In the genomic region with DNA sequence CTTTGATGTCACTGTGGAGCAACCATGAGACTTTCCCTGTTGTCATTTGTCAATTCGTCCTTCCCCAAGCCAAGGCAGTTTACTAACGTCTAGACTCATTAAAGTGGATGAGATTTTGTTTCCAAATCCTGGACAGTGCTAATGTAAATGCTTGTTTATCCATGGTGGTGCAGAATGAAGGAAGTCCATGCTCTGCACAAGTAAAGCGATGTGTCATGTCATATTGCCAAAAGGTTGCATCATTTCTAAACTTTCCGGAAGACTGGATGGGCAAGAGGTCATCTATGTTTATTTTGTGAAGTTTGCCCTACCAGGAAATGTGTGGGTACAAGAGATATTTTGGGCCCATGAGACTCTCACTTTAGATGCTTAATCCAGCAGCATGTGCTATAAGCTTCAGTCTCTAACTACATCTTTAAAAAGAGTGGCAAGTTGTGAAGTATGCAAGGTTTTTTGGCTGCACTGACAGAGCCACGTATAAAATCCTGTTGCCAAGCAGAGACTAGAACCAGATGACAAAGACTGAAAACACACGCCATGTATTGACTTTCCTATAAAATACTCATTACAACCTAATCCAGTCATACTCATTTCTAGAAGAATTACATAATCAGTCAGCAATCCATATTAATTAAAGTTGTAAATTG, we compare ENCODE assay signal across 1 cellular context.
TF ChIP-seq lines count a peak whose summit lies in the region.

No MANE protein-coding gene starts in this region.

TF ChIP-seq in SK-N-SH, 30 proteins besides CTCF, POLR2A, EP300 and RAD21 (continued from another document):
- no peak for TF ChIP-seq RXRA (IDR thresholded peaks at IDR 0.05; ENCODE audit: borderline replicate concordance, low read depth)
- TF ChIP-seq ZBTB33 (IDR thresholded peaks at IDR 0.05; ENCODE audit: borderline replicate concordance, low read depth): no peak
- TF ChIP-seq NRF1 (IDR thresholded peaks at IDR 0.05; ENCODE audit: low read depth, low read length): no peak
- TF ChIP-seq JUND (IDR thresholded peaks at IDR 0.05): no peak
- no peak for TF ChIP-seq TCF12 (IDR thresholded peaks at IDR 0.05)
- TF ChIP-seq NFIC (IDR thresholded peaks at IDR 0.05; ENCODE audit: borderline replicate concordance): no peak
- TF ChIP-seq, protein P1, sequence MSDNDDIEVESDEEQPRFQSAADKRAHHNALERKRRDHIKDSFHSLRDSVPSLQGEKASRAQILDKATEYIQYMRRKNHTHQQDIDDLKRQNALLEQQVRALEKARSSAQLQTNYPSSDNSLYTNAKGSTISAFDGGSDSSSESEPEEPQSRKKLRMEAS (IDR thresholded peaks at IDR 0.05; ENCODE audit: low read depth): no peak
- TF ChIP-seq SIN3A (IDR thresholded peaks at IDR 0.05; ENCODE audit: borderline replicate concordance, low read depth, low read length): no peak
- no peak for TF ChIP-seq SMC3 (IDR thresholded peaks at IDR 0.05; ENCODE audit: low read depth, low read length)
- no peak for TF ChIP-seq GABPA (IDR thresholded peaks at IDR 0.05; ENCODE audit: low read depth)
TF ChIP-seq in SK-N-SH: peak in this region for 0.
